Comparison of ENCODE assay signal across 2 cellular contexts in the genomic region with DNA sequence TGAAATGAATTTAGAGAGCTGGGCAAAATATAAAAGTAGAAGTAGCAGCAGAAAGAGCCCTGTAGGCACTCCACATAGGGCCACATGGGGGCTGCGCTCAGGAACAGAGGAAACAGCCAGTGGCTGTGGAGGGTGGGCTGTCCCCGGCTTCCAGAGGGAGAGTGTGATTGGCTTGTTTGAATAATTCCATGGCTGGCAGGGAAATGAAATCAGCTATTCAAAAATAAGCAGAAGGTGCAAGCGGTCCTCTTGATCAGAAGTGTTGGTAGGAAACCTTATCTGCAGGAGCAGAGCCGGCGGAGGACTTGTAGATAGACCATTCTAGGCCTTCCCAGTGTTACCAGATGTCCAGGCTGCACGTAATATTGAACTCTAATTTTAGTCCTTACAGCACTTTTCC. TPM values are rescaled to one million over a fixed set of nuclear protein-coding genes. Genes with fewer than 3 reads are reported as not detected.
"Had no signal": no experiment of that assay in that cellular context is flagged by ENCODE, and none has a peak within 500 bp of the region (broad histone marks: within the 10 kb centered on the region; RNA-seq: fewer than 3 reads in every experiment).

No MANE protein-coding gene starts in this region.

RNA-seq across cellular contexts. Expression of gene SP100, which starts 17.3 kb away (rescaled TPM):
- total RNA-seq: cardiac muscle cell had no signal
- polyA plus RNA-seq: neural cell had no signal
